In genomic region chr10:63622097-63622496, GRCh38 we compare ENCODE assay signal across 18 cellular contexts.
A peak's percentile ranks its signal among the peaks of the same experiment; 100 is the strongest.
DNase-seq lines count a peak whose midpoint lies in the region; ATAC-seq, FAIRE-seq and TF ChIP-seq lines count a peak whose summit lies in the region.
"Had no signal": no experiment of that assay in that cellular context is flagged by ENCODE, and none has a peak within 500 bp of the region (broad histone marks: within the 10 kb centered on the region; RNA-seq: fewer than 3 reads in every experiment).

No MANE protein-coding gene starts in this region.

- H4K20me1 ChIP-seq in astrocyte (ENCODE audit: insufficient read depth, low read length): no peaks in the 10 kb centered on the region
- H4K20me1 ChIP-seq: BLaER1 had no signal

- H3K4me3 Mint-ChIP-seq in astrocyte (ENCODE audit: unreplicated experiment): no peak overlapping the region
- H3K4me3 Mint-ChIP-seq: GM23338, HFFc6 had no signal

- ATAC-seq in heart right ventricle: no peak
- ATAC-seq: GM23338 had no signal

- no peaks in the 10 kb centered on the region for H3K9me3 Mint-ChIP-seq in astrocyte (ENCODE audit: unreplicated experiment)
- H3K9me3 Mint-ChIP-seq: GM23338, HFFc6 had no signal

- no peaks in the 10 kb centered on the region for H3K79me2 ChIP-seq in astrocyte (ENCODE audit: insufficient read depth, low read length)

- peak; percentile 21 for DNase-seq in NCI-H69 (lab: John Stamatoyannopoulos, UW)
- no peak for DNase-seq in astrocyte (ENCODE audit: low read depth)
- DNase-seq in foreskin melanocyte: no peak
- DNase-seq in effector CD4-positive, alpha-beta T cell: no peak
- DNase-seq in heart right ventricle: no peak
- DNase-seq in COR-L47 (lab: John Stamatoyannopoulos, UW): no peak
- DNase-seq: 8988T, Calu3, GDM1, HCEC 1CT, HFFc6 had no signal

- CTCF ChIA-PET in HEK293 (lab: Yijun Ruan, JAX): no interaction called here

- H3K4me2 ChIP-seq in astrocyte (ENCODE audit: low read length): no peak overlapping the region
- H3K4me2 ChIP-seq: BLaER1, GM23338, KMS-11 had no signal

- H2AFZ ChIP-seq in astrocyte (ENCODE audit: low read depth, low read length): no peak overlapping the region
- H2AFZ ChIP-seq: GM23338 had no signal

- peak; percentile 5 for FAIRE-seq in astrocyte (lab: Jason Lieb, UNC)
- FAIRE-seq: GM12892, GM18507 had no signal

- TF ChIP-seq CTCF in C4-2B (conservative IDR thresholded peaks at IDR 0.05): no peak
- TF ChIP-seq CTCF in HEK293 (tag by site-specific recombination; IDR thresholded peaks at IDR 0.05): no peak
- TF ChIP-seq CTCF in astrocyte (IDR thresholded peaks at IDR 0.05; ENCODE audit: insufficient read depth, low read depth, low read length): no peak
- no peak for TF ChIP-seq CTCF in heart right ventricle (IDR thresholded peaks at IDR 0.05)

- POLR2A ChIA-PET in HEK293 (lab: Yijun Ruan, JAX): interaction anchor here (1.3 to 1.5 kb wide), 2 partner anchors 9 to 100 kb away, joined by 3 to 4 read pairs; no protein-coding TSS in a partner anchor

- H3K27me3 Mint-ChIP-seq in astrocyte (ENCODE audit: low read depth, unreplicated experiment): no peaks in the 10 kb centered on the region

- H3K27ac Mint-ChIP-seq in astrocyte (ENCODE audit: unreplicated experiment): no peak overlapping the region
- H3K27ac Mint-ChIP-seq: GM23338, HFFc6 had no signal

- intact Hi-C loops in heart right ventricle (cut with DNase I): loop anchor here in 3 of 10 donors (10.0 kb wide), 3 partner anchors 97 to 457 kb away; partner anchors contain the start of genes JMJD1C (in 2 of the 3) and REEP3 (in 1 of the 3)

- H3K9ac ChIP-seq in astrocyte (ENCODE audit: low read length): no peak overlapping the region
- H3K9ac ChIP-seq: BLaER1, KMS-11 had no signal

- peaks cover 7% of the 10 kb centered on the region for H3K4me1 ChIP-seq in HEK293 (ENCODE audit: control insufficient read depth, insufficient read depth, low read length)
- no peaks in the 10 kb centered on the region for H3K4me1 ChIP-seq in astrocyte (ENCODE audit: insufficient read depth, low read length)
- H3K4me1 ChIP-seq in heart right ventricle: peaks cover 0 to 6% (median under 1%) of the 10 kb centered on the region in 9 donors

- peaks cover 4% of the 10 kb centered on the region for H3K36me3 Mint-ChIP-seq in astrocyte (ENCODE audit: low read depth, unreplicated experiment)

- 92 to 94% methylated on average over 2 of the region's 2 CpGs for WGBS in heart right ventricle, 2 donors

- no peaks in the 10 kb centered on the region for H3K4me1 Mint-ChIP-seq in astrocyte (ENCODE audit: low read depth, unreplicated experiment)

- no peaks in the 10 kb centered on the region for H3K36me3 ChIP-seq in HEK293 (ENCODE audit: control insufficient read depth in 2 of 2, insufficient read depth in 1 of 2, low read length in 2 of 2)
- peaks cover 4% of the 10 kb centered on the region for H3K36me3 ChIP-seq in astrocyte (ENCODE audit: insufficient read depth, low read length)
- peaks cover 0 to 47% (median 17%) of the 10 kb centered on the region in 9 donors for H3K36me3 ChIP-seq in heart right ventricle

- peak overlapping the region; percentile 71; the same call in 1 of the 2 replicates for H3K27ac ChIP-seq in C4-2B
- no peak overlapping the region for H3K27ac ChIP-seq in HEK293 (ENCODE audit: extremely low read depth, low read depth, low read length)
- H3K27ac ChIP-seq in astrocyte (ENCODE audit: low read depth, low read length): no peak overlapping the region
- H3K27ac ChIP-seq in heart right ventricle: no peak overlapping the region
- H3K27ac ChIP-seq: BLaER1, KMS-11 had no signal

- H3K27me3 ChIP-seq in astrocyte (ENCODE audit: insufficient read depth, low read length) (no peaks in the 10 kb centered on the region), heart right ventricle (no peaks in the 10 kb centered on the region)
- H3K27me3 ChIP-seq: BLaER1 had no signal

- no peak overlapping the region for H3K4me3 ChIP-seq in HEK293 (ENCODE audit: low read depth, low read length)
- no peak overlapping the region for H3K4me3 ChIP-seq in astrocyte (ENCODE audit: insufficient read depth, low read depth, low read length)
- H3K4me3 ChIP-seq in heart right ventricle: no peak overlapping the region
- H3K4me3 ChIP-seq: BLaER1, GM23338 had no signal

- H3K9me3 ChIP-seq in HEK293 (ENCODE audit: control insufficient read depth, insufficient read depth, low read depth, low read length) (no peaks in the 10 kb centered on the region), astrocyte (ENCODE audit: insufficient read depth, low read depth, low read length) (no peaks in the 10 kb centered on the region), heart right ventricle (no peaks in the 10 kb centered on the region)
- H3K9me3 ChIP-seq: BLaER1 had no signal

TF ChIP-seq in HEK293, 187 proteins besides CTCF, POLR2A, EP300 and RAD21:
- TF ChIP-seq TCF7L2 (IDR thresholded peaks at IDR 0.05; ENCODE audit: borderline replicate concordance, low read depth, low read length): 0 out of 2 replicates have a peak, but pooled peaks have one; percentile 11
- TF ChIP-seq, protein P1, sequence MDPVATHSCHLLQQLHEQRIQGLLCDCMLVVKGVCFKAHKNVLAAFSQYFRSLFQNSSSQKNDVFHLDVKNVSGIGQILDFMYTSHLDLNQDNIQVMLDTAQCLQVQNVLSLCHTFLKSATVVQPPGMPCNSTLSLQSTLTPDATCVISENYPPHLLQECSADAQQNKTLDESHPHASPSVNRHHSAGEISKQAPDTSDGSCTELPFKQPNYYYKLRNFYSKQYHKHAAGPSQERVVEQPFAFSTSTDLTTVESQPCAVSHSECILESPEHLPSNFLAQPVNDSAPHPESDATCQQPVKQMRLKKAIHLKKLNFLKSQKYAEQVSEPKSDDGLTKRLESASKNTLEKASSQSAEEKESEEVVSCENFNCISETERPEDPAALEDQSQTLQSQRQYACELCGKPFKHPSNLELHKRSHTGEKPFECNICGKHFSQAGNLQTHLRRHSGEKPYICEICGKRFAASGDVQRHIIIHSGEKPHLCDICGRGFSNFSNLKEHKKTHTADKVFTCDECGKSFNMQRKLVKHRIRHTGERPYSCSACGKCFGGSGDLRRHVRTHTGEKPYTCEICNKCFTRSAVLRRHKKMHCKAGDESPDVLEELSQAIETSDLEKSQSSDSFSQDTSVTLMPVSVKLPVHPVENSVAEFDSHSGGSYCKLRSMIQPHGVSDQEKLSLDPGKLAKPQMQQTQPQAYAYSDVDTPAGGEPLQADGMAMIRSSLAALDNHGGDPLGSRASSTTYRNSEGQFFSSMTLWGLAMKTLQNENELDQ (tag by site-specific recombination; IDR thresholded peaks at IDR 0.05; ENCODE audit: low read depth): no peak
